Comparison of ENCODE assay signal across 1 cellular context in genomic region chr9:133283255-133284032, GRCh38. TPM values are rescaled to one million over a fixed set of nuclear protein-coding genes. Genes with fewer than 3 reads are reported as not detected.
"Had no signal": no experiment of that assay in that cellular context is flagged by ENCODE, and none has a peak within 500 bp of the region (broad histone marks: within the 10 kb centered on the region; RNA-seq: fewer than 3 reads in every experiment).

No MANE protein-coding gene starts in this region.

RNA-seq across cellular contexts. Expression of gene ABO, which starts 8.4 kb away (rescaled TPM):
- total RNA-seq: pulmonary artery endothelial cell had no signal
